Comparison of ENCODE assay signal across 1 cellular context in the genomic region with DNA sequence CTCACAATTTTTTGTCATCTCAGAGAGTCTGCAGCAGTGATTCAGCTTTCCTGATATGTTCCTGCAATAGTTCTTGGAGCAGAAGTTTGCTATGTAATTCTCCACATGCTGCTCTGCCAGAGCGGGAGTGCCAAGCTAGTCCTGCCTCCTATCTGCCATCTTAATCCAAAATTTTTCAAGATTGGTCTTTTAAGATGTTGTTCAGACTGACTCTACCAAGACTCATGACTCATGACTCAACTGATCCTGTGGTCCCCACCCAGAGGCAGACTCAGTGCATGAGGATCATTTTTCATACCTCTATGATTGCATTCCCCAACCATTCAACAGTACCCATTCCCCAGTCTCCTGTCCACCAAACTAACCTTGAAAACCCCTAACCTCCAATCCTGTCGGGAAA.
TF ChIP-seq lines count a peak whose summit lies in the region.

No MANE protein-coding gene starts in this region.

TF ChIP-seq in IMR-90, 13 proteins besides CTCF, POLR2A, EP300 and RAD21:
- no peak for TF ChIP-seq MAFK (IDR thresholded peaks at IDR 0.05; ENCODE audit: low read depth, low read length)
- TF ChIP-seq SMC3 (IDR thresholded peaks at IDR 0.05; ENCODE audit: low read depth, low read length) = no peak
- TF ChIP-seq, protein P1, sequence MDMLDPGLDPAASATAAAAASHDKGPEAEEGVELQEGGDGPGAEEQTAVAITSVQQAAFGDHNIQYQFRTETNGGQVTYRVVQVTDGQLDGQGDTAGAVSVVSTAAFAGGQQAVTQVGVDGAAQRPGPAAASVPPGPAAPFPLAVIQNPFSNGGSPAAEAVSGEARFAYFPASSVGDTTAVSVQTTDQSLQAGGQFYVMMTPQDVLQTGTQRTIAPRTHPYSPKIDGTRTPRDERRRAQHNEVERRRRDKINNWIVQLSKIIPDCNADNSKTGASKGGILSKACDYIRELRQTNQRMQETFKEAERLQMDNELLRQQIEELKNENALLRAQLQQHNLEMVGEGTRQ (IDR thresholded peaks at IDR 0.05; ENCODE audit: low read depth, low read length) = no peak
- no peak for TF ChIP-seq RFX5 (IDR thresholded peaks at IDR 0.05; ENCODE audit: low read depth, low read length)
